In the genomic region with DNA sequence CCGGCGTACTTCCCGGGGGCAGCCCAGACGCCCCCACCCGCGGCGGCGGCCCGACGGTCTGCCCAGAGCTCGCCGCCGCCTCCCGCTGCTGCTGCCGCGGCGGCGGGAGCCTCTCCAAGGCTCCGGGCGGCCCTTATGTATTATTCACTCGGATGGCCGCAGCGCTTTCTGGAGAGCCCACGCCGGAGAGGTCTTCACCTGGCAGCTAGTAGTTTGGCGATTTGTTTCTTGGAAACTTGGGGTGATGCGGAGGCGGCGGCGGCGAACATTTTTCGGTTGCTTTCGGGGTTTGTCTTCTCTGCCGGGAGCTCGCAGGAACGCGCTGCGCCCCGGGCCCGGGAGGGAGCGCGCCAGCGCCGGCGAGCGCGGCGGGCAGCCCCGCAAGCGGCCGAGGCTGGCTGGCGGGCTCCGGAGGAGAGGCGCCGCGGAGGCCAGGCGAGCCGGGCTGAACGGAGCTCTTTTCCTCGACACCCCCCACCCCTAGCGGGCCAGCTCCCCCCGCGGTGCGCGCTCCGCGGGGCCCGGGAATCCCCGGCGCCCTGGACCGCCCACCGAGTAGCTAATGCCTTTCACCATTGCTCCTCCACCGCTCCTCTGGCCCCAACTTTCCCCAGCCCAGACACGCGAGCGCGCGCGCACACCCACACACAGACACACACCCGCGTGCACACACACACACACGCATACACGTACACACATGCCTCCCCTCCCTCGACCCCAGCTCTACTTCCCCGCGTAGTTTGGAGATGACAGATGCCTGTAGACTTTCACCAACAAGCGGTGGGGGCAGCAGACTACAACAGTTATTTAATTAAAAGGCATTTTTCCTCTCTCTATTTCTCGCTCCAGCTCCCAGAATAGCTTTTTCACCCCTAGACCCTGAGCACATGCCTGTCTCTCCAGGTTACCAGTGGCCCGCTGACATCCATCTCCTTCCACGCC, we compare ENCODE assay signal across 9 cellular contexts.
DNase-seq lines count a peak whose midpoint lies in the region; ATAC-seq, FAIRE-seq and TF ChIP-seq lines count a peak whose summit lies in the region.
"Had no signal": no experiment of that assay in that cellular context is flagged by ENCODE, and none has a peak within 500 bp of the region (broad histone marks: within the 10 kb centered on the region; RNA-seq: fewer than 3 reads in every experiment).

No MANE protein-coding gene starts in this region.

- no peak for DNase-seq in AG04450 (ENCODE audit: low read depth, low spot score)
- peak; percentile 14 for DNase-seq in SK-N-DZ (ENCODE audit: low spot score)
- DNase-seq in mammary epithelial cell: peak; percentile 35
- no peak for DNase-seq in keratinocyte (ENCODE audit: low read depth, low spot score)
- peak; percentile 38 to 51 for DNase-seq in stimulated activated CD4-positive, alpha-beta T cell treated with anti-CD3 and anti-CD28 coated beads, Interleukin-2, amount 100 ng/mL, for 24 hours
- no peak for DNase-seq in NCI-H526 treated with DMSO at 0.1 percent for 48 hours (lab: John Stamatoyannopoulos, UW)

- no TSS peak for BruUV-seq in mammary epithelial cell (replicated peaks; lab: Mats Ljungman, UMichigan)

- peak overlapping the region; percentile 73 for H2AFZ ChIP-seq in mammary epithelial cell (ENCODE audit: low read depth, low read length)
- H2AFZ ChIP-seq in keratinocyte (ENCODE audit: control insufficient read depth, low read length): peak overlapping the region; percentile 47

- H3K4me1 ChIP-seq in mammary epithelial cell (ENCODE audit: insufficient read depth, low read length) (peaks cover 27% of the 10 kb centered on the region), keratinocyte (ENCODE audit: control insufficient read depth, extremely low read depth, insufficient read depth, low read length) (peaks cover 17% of the 10 kb centered on the region)

- in situ Hi-C loops in mammary epithelial cell (cut with MboI; ENCODE audit: low sequenced_read_pairs in 2 of 2): no loop called here

- peak; percentile 24 for ATAC-seq in GM18868 (IDR thresholded peaks at IDR 0.05; ENCODE audit: unreplicated experiment)
- no peak for ATAC-seq in HG03097 (IDR thresholded peaks at IDR 0.05; ENCODE audit: low FRiP score, unreplicated experiment)

- H3K79me2 ChIP-seq in mammary epithelial cell (ENCODE audit: insufficient read depth, low read length): no peaks in the 10 kb centered on the region
- H3K79me2 ChIP-seq in keratinocyte (ENCODE audit: control insufficient read depth, insufficient read depth, low read length): no peaks in the 10 kb centered on the region

- no peaks in the 10 kb centered on the region for H3K9me1 ChIP-seq in keratinocyte (ENCODE audit: control insufficient read depth, extremely low read depth, insufficient read depth, low read length)

- dilution Hi-C loops in mammary epithelial cell (cut with HindIII; ENCODE audit: low sequenced_read_pairs): no loop called here
- dilution Hi-C loops in keratinocyte (cut with MboI; ENCODE audit: extremely low pct_ligation_motif_present, low sequenced_read_pairs): no loop called here

- H3K9ac ChIP-seq in mammary epithelial cell (ENCODE audit: insufficient read depth, low read length): no peak overlapping the region
- H3K9ac ChIP-seq in keratinocyte (ENCODE audit: control insufficient read depth, extremely low read depth, insufficient read depth, low read length): peak overlapping the region; percentile 37

- intact Hi-C loops in mammary epithelial cell (cut with micrococcal nuclease): no loop called here

- H3K4me2 ChIP-seq in mammary epithelial cell (ENCODE audit: insufficient read depth, low read depth, low read length) (peak overlapping the region; percentile 88), keratinocyte (ENCODE audit: control insufficient read depth, extremely low read depth, insufficient read depth, low read depth, low read length) (peak overlapping the region; percentile 85)

- CTCF ChIA-PET in AG04450 (lab: Charles Lee) (interaction anchor here (0.6 to 1.7 kb wide), 13 partner anchors 9 to 1335 kb away, joined by 3 to 8 read pairs (median 4); no protein-coding TSS in a partner anchor), mammary epithelial cell (lab: Charles Lee; ENCODE audit: low non-redundant PET) (no interaction called here)

- H4K20me1 ChIP-seq in mammary epithelial cell (ENCODE audit: insufficient read depth, low read length) (no peaks in the 10 kb centered on the region), keratinocyte (ENCODE audit: control insufficient read depth, extremely low read depth, insufficient read depth, low read length) (no peaks in the 10 kb centered on the region)

- TF ChIP-seq CTCF in AG04450 (IDR thresholded peaks at IDR 0.05; ENCODE audit: low read depth, low read length) (peak; percentile 12; the same call in 1 of the 2 replicates), mammary epithelial cell (conservative IDR thresholded peaks at IDR 0.05 in 1 of 2, IDR thresholded peaks at IDR 0.05 in 1 of 2; ENCODE audit: extremely low read depth in 1 of 2, insufficient read depth in 1 of 2, low read depth in 1 of 2, low read length in 2 of 2) (no peak), keratinocyte (optimal IDR thresholded peaks at IDR 0.05 in 1 of 3, IDR thresholded peaks at IDR 0.05 in 1 of 3, conservative IDR thresholded peaks at IDR 0.05 in 1 of 3; ENCODE audit: extremely low read depth in 1 of 3, insufficient read depth in 2 of 3, low read length in 3 of 3) (no peak)

- H3K4me3 ChIP-seq in AG04450 (ENCODE audit: low read depth, low read length) (peak overlapping the region; percentile 66), mammary epithelial cell (replicated peaks in 1 of 3; ENCODE audit: insufficient read depth in 1 of 3, low read depth in 2 of 3, low read length in 3 of 3) (peak overlapping the region in 2 of 3 experiments; percentile 33 to 37), keratinocyte (ENCODE audit: control insufficient read depth in 2 of 3, extremely low read depth in 1 of 3, insufficient read depth in 2 of 3, low read depth in 1 of 3, low read length in 3 of 3) (peak overlapping the region; percentile 41 to 65 (median 65))

- no peaks in the 10 kb centered on the region for H3K9me3 ChIP-seq in AG04450 (ENCODE audit: control insufficient read depth, insufficient read depth, low read length)
- H3K9me3 ChIP-seq in mammary epithelial cell (replicated peaks; ENCODE audit: insufficient read depth, low read length): no peaks in the 10 kb centered on the region
- no peaks in the 10 kb centered on the region for H3K9me3 ChIP-seq in keratinocyte (ENCODE audit: control insufficient read depth, low read depth, low read length)
- H3K9me3 ChIP-seq: neutrophil had no signal

- POLR2A ChIA-PET in AG04450 (lab: Yijun Ruan, JAX): interaction anchor here (0.6 to 0.7 kb wide), 2 partner anchors 144 to 307 kb away, joined by 3 to 4 read pairs; no protein-coding TSS in a partner anchor

- FAIRE-seq in keratinocyte (lab: Jason Lieb, UNC): no peak

- no peak overlapping the region for H3K27ac ChIP-seq in AG04450 (ENCODE audit: low read depth, low read length)
- H3K27ac ChIP-seq in mammary epithelial cell (ENCODE audit: insufficient read depth, low read depth, low read length): no peak overlapping the region
- H3K27ac ChIP-seq in keratinocyte (ENCODE audit: control insufficient read depth, insufficient read depth, low read length): no peak overlapping the region
- H3K27ac ChIP-seq: neutrophil had no signal

- H3K36me3 ChIP-seq in mammary epithelial cell (ENCODE audit: insufficient read depth, low read length) (no peaks in the 10 kb centered on the region), keratinocyte (ENCODE audit: control insufficient read depth in 2 of 2, extremely low read depth in 1 of 2, insufficient read depth in 2 of 2, low read length in 2 of 2) (no peaks in the 10 kb centered on the region)
- H3K36me3 ChIP-seq: neutrophil had no signal

- WGBS in mammary epithelial cell (ENCODE audit: low coverage, missing lambda C conversion rate): 2% methylated on average over 11 of the region's 90 CpGs

- peaks cover 6% of the 10 kb centered on the region for H3K27me3 ChIP-seq in AG04450 (ENCODE audit: control insufficient read depth, insufficient read depth, low read length)
- peaks cover 23% of the 10 kb centered on the region for H3K27me3 ChIP-seq in mammary epithelial cell (ENCODE audit: insufficient read depth, low read length)
- H3K27me3 ChIP-seq in keratinocyte (ENCODE audit: control insufficient read depth, extremely low read depth, insufficient read depth, low read length): peaks cover 36% of the 10 kb centered on the region

Comparison
In these comparisons a context has a peak if more than half of its experiments do, and no peak if none do; other contexts are left out.
1. DNase-seq: peak in SK-N-DZ (single experiment), mammary epithelial cell (single experiment) and stimulated activated CD4-positive, alpha-beta T cell treated with anti-CD3 and anti-CD28 coated beads, Interleukin-2, amount 100 ng/mL, for 24 hours (2 of 2); none in AG04450 (single experiment), keratinocyte (single experiment) and NCI-H526 treated with DMSO at 0.1 percent for 48 hours (single experiment).
2. Peak in every context shown above with its lines, with median percentiles within 50 percentile points of each other: H3K4me3 ChIP-seq.